Comparison of ENCODE assay signal across 1 cellular context in genomic region chr1:37865348-37866119, GRCh38.
TF ChIP-seq lines count a peak whose summit lies in the region.

No MANE protein-coding gene starts in this region.

TF ChIP-seq in K562, 482 proteins besides CTCF, POLR2A, EP300 and RAD21 (continued from another document and continues in another):
- TF ChIP-seq CREB3L1 (IDR thresholded peaks at IDR 0.05; ENCODE audit: borderline replicate concordance, low read depth): no peak
- TF ChIP-seq REST (CRISPR knock-in tag; IDR thresholded peaks at IDR 0.05; ENCODE audit: low read depth): 0 out of 2 replicates have a peak, but pooled peaks have one; percentile 33
- no peak for TF ChIP-seq ZNF140 (CRISPR knock-in tag; IDR thresholded peaks at IDR 0.05)
- TF ChIP-seq SOX6 (IDR thresholded peaks at IDR 0.05): 0 out of 2 replicates have a peak, but pooled peaks have one; percentile 25
- no peak for TF ChIP-seq BHLHE40 (IDR thresholded peaks at IDR 0.05; ENCODE audit: low read length)
- no peak for TF ChIP-seq ZNF324 (CRISPR knock-in tag; IDR thresholded peaks at IDR 0.05)
- peak; percentile 72; the same call in 1 of the 2 replicates for TF ChIP-seq JUND (IDR thresholded peaks at IDR 0.05; ENCODE audit: borderline replicate concordance, low read depth, low read length)
- TF ChIP-seq JUND (tag; IDR thresholded peaks at IDR 0.05; ENCODE audit: borderline replicate concordance, low read depth, low read length): no peak
- 0 out of 2 replicates have a peak, but pooled peaks have one; percentile 44 for TF ChIP-seq ZNF592 (IDR thresholded peaks at IDR 0.05)
- TF ChIP-seq SMARCE1 (IDR thresholded peaks at IDR 0.05): 0 out of 2 replicates have a peak, but pooled peaks have one; percentile 38
- TF ChIP-seq ZEB2 (IDR thresholded peaks at IDR 0.05): 0 out of 2 replicates have a peak, but pooled peaks have one; percentile 35
- no peak for TF ChIP-seq E2F4 (CRISPR knock-in tag; IDR thresholded peaks at IDR 0.05; ENCODE audit: low read depth)
- peak; percentile 65 for TF ChIP-seq TFE3 (CRISPR knock-in tag; IDR thresholded peaks at IDR 0.05)
- TF ChIP-seq MTF1 (CRISPR knock-in tag; IDR thresholded peaks at IDR 0.05; ENCODE audit: borderline replicate concordance): no peak
- TF ChIP-seq CBFA2T2 (conservative IDR thresholded peaks at IDR 0.05): 0 out of 2 replicates have a peak, but pooled peaks have one; percentile 3
- peak; percentile 23; the same call in 1 of the 2 replicates for TF ChIP-seq MGA (IDR thresholded peaks at IDR 0.05)
- TF ChIP-seq JUN (IDR thresholded peaks at IDR 0.05; ENCODE audit: borderline replicate concordance, low read depth, low read length): peak; percentile 75
- TF ChIP-seq JUN (CRISPR knock-in tag; IDR thresholded peaks at IDR 0.05; ENCODE audit: borderline replicate concordance): no peak
- no peak for TF ChIP-seq TRIM28 (IDR thresholded peaks at IDR 0.05)
- peak; percentile 24 to 29; a peak in 2 of 4 replicates for TF ChIP-seq TRIM24 (IDR thresholded peaks at IDR 0.05)
- TF ChIP-seq ZNF584 (CRISPR knock-in tag; IDR thresholded peaks at IDR 0.05; ENCODE audit: low read depth): peak; percentile 87
- TF ChIP-seq ZNF589 (CRISPR knock-in tag; IDR thresholded peaks at IDR 0.05; ENCODE audit: low read depth): peak; percentile 83; the same call in 1 of the 2 replicates
- peak; percentile 93 for TF ChIP-seq FOSL1 (tag; conservative IDR thresholded peaks at IDR 0.05)
- peak; percentile 86 for TF ChIP-seq ATF3 (IDR thresholded peaks at IDR 0.05)
- TF ChIP-seq ATF3 (CRISPR knock-in tag; conservative IDR thresholded peaks at IDR 0.05): no peak
- no peak for TF ChIP-seq CCAR2 (IDR thresholded peaks at IDR 0.05; ENCODE audit: low read depth, low read length)
- TF ChIP-seq USF1 (CRISPR knock-in tag; IDR thresholded peaks at IDR 0.05): peak; percentile 26
